8 cellular contexts compared by ENCODE assay signal in genomic region chr1:11653616-11654570, GRCh38. TPM values are rescaled to one million over a fixed set of nuclear protein-coding genes. Genes with fewer than 3 reads are reported as not detected.
A peak's percentile ranks its signal among the peaks of the same experiment; 100 is the strongest.
DNase-seq lines count a peak whose midpoint lies in the region; ATAC-seq and TF ChIP-seq lines count a peak whose summit lies in the region.

TSS of gene FBXO2 (minus strand) at chr1:11654429. CDS start at chr1:11654340, 89 bp downstream.

- in situ Hi-C loops in gastrocnemius medialis (cut with MboI; ENCODE audit: low sequenced_read_pairs in 4 of 4), result no loop called here

- CTCF ChIA-PET in GM10248 (lab: Yijun Ruan, JAX), result interaction anchor here (0.6 to 16.0 kb wide), 11 partner anchors 8 to 617 kb away, joined by 3 to 248 read pairs (median 4); partner anchors contain the start of gene FBXO6

- POLR2A ChIA-PET in GM10248 (lab: Yijun Ruan, JAX), result interaction anchor here (0.5 to 1.2 kb wide), 2 partner anchors 10 to 1431 kb away, joined by 3 read pairs; partner anchors contain the start of gene FBXO6

- H3K27ac ChIP-seq in angular gyrus (ENCODE audit: low read depth, low read length), result peak within 1 kb of the TSS; percentile 88
- peak within 1 kb of the TSS; percentile 3 to 66 (median 46) for H3K27ac ChIP-seq in gastrocnemius medialis

- peak; percentile 59 for DNase-seq in GM10248 (ENCODE audit: extremely low spot score)
- no peak for DNase-seq in gastrocnemius medialis
- no peak for DNase-seq in KG1 (lab: John Stamatoyannopoulos, UW)

- ATAC-seq in HG03135 (IDR thresholded peaks at IDR 0.05; ENCODE audit: unreplicated experiment) (peak; percentile 19), gastrocnemius medialis (peak; percentile 50 to 56), HG02763 (IDR thresholded peaks at IDR 0.05; ENCODE audit: unreplicated experiment) (no peak), GM19351 (IDR thresholded peaks at IDR 0.05; ENCODE audit: unreplicated experiment) (no peak)

- TF ChIP-seq POLR2A in gastrocnemius medialis (IDR thresholded peaks at IDR 0.05), result no peak

- H3K4me1 ChIP-seq in gastrocnemius medialis, result peaks cover 7 to 15% of the 10 kb centered on the region in 2 donors

- intact Hi-C loops in gastrocnemius medialis (cut with DNase I; ENCODE audit: low total_unique reads), result no loop called here

- H3K36me3 ChIP-seq in gastrocnemius medialis, result no peaks in the 10 kb centered on the region

- H3K4me3 ChIP-seq in iPS-11a (ENCODE audit: low read depth, low read length), result peak within 1 kb of the TSS; percentile 51
- peak within 1 kb of the TSS; percentile 63 to 84 (median 68) for H3K4me3 ChIP-seq in gastrocnemius medialis

- TF ChIP-seq CTCF in GM10248 (IDR thresholded peaks at IDR 0.05; ENCODE audit: control extremely low read depth, extremely low read depth, low read depth, missing control alignments) (no peak), gastrocnemius medialis (IDR thresholded peaks at IDR 0.05 in 4 of 5, conservative IDR thresholded peaks at IDR 0.05 in 1 of 5) (no peak)

- no peaks in the 10 kb centered on the region for H3K9me3 ChIP-seq in gastrocnemius medialis

- H3K27me3 ChIP-seq in gastrocnemius medialis, result peaks cover 13 to 16% (median 15%) of the 10 kb centered on the region in 3 donors

RNA-seq across cellular contexts. Expression of gene FBXO2, which starts in this region (rescaled TPM):
- total RNA-seq in gastrocnemius medialis, result 10 to 100 TPM in 1 of 4 donors, 1 to 10 TPM in 3; 2.0 to 20.8 (median 4.8) TPM

Comparison
In these comparisons a context has a peak if more than half of its experiments do, and no peak if none do; other contexts are left out.
1. ATAC-seq: peak in HG03135 (single experiment) and gastrocnemius medialis (2 of 2); none in HG02763 (single experiment) and GM19351 (single experiment).